Comparison of ENCODE assay signal across 8 cellular contexts in genomic region chr3:101676765-101677435, GRCh38. TPM values are rescaled to one million over a fixed set of nuclear protein-coding genes. Genes with fewer than 3 reads are reported as not detected.
DNase-seq lines count a peak whose midpoint lies in the region; ATAC-seq and TF ChIP-seq lines count a peak whose summit lies in the region.

A gene with protein sequence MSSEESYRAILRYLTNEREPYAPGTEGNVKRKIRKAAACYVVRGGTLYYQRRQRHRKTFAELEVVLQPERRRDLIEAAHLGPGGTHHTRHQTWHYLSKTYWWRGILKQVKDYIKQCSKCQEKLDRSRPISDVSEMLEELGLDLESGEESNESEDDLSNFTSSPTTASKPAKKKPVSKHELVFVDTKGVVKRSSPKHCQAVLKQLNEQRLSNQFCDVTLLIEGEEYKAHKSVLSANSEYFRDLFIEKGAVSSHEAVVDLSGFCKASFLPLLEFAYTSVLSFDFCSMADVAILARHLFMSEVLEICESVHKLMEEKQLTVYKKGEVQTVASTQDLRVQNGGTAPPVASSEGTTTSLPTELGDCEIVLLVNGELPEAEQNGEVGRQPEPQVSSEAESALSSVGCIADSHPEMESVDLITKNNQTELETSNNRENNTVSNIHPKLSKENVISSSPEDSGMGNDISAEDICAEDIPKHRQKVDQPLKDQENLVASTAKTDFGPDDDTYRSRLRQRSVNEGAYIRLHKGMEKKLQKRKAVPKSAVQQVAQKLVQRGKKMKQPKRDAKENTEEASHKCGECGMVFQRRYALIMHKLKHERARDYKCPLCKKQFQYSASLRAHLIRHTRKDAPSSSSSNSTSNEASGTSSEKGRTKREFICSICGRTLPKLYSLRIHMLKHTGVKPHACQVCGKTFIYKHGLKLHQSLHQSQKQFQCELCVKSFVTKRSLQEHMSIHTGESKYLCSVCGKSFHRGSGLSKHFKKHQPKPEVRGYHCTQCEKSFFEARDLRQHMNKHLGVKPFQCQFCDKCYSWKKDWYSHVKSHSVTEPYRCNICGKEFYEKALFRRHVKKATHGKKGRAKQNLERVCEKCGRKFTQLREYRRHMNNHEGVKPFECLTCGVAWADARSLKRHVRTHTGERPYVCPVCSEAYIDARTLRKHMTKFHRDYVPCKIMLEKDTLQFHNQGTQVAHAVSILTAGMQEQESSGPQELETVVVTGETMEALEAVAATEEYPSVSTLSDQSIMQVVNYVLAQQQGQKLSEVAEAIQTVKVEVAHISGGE (minus strand): TSS chr3:101677132. CDS start chr3:101676914, 218 bp downstream.

- intact Hi-C loops in left ventricle myocardium inferior (cut with micrococcal nuclease) = no loop called here

- H3K4me3 ChIP-seq in Peyer's patch (peak within 1 kb of the TSS; percentile 77 to 98 (median 94)), left ventricle myocardium inferior (peak within 1 kb of the TSS; percentile 93)

- no peaks in the 10 kb centered on the region for H3K27me3 ChIP-seq in Peyer's patch
- H3K27me3 ChIP-seq in left ventricle myocardium inferior (ENCODE audit: low read depth) = no peaks in the 10 kb centered on the region

- TF ChIP-seq CTCF in GM12872 (IDR thresholded peaks at IDR 0.05; ENCODE audit: insufficient read depth, low read depth, low read length) (0 out of 3 replicates have a peak, but pooled peaks have one; percentile 20), Peyer's patch (IDR thresholded peaks at IDR 0.05) (peak in 3 of 6 experiments; percentile 34 to 44 (median 44)), left ventricle myocardium inferior (IDR thresholded peaks at IDR 0.05; ENCODE audit: borderline replicate concordance) (peak; percentile 54)

- H3K9me3 ChIP-seq in Peyer's patch (no peaks in the 10 kb centered on the region), left ventricle myocardium inferior (replicated peaks) (no peaks in the 10 kb centered on the region)

- DNase-seq in Peyer's patch (peak; percentile 99 to 100 (median 100)), left ventricle myocardium inferior (peak; percentile 100), renal cortical epithelial cell (ENCODE audit: low read depth) (peak; percentile 99), NCI-H510A (lab: John Stamatoyannopoulos, UW) (no peak), NCI-H82 (lab: John Stamatoyannopoulos, UW) (no peak)
- DNase-seq in activated naive CD8-positive, alpha-beta T cell treated with anti-CD3 and anti-CD28 coated beads, Interleukin-2, amount 50 U/mL, for 24 hours = peak; percentile 100

- peaks cover 2% of the 10 kb centered on the region for H3K27me3 Mint-ChIP-seq in activated naive CD8-positive, alpha-beta T cell treated with anti-CD3 and anti-CD28 coated beads, Interleukin-2, amount 50 U/mL, for 24 hours

- peaks cover 3 to 18% (median 6%) of the 10 kb centered on the region in 4 donors for H3K4me1 ChIP-seq in Peyer's patch
- H3K4me1 ChIP-seq in left ventricle myocardium inferior = peaks cover 54% of the 10 kb centered on the region

- H3K4me1 Mint-ChIP-seq in activated naive CD8-positive, alpha-beta T cell treated with anti-CD3 and anti-CD28 coated beads, Interleukin-2, amount 50 U/mL, for 24 hours = peaks cover 55% of the 10 kb centered on the region

- H3K36me3 ChIP-seq in Peyer's patch (peaks cover 0 to 25% (median 0%) of the 10 kb centered on the region in 3 donors), left ventricle myocardium inferior (peaks cover 25% of the 10 kb centered on the region)

- ATAC-seq in HG02642 (IDR thresholded peaks at IDR 0.05; ENCODE audit: poor library complexity, unreplicated experiment) = peak; percentile 64
- peak; percentile 72 for ATAC-seq in activated naive CD8-positive, alpha-beta T cell treated with anti-CD3 and anti-CD28 coated beads, Interleukin-2, amount 50 U/mL, for 24 hours

- peak within 1 kb of the TSS; percentile 96 for H3K27ac Mint-ChIP-seq in activated naive CD8-positive, alpha-beta T cell treated with anti-CD3 and anti-CD28 coated beads, Interleukin-2, amount 50 U/mL, for 24 hours

- H3K4me3 Mint-ChIP-seq in activated naive CD8-positive, alpha-beta T cell treated with anti-CD3 and anti-CD28 coated beads, Interleukin-2, amount 50 U/mL, for 24 hours = peak within 1 kb of the TSS; percentile 97

- H3K9me3 Mint-ChIP-seq in activated naive CD8-positive, alpha-beta T cell treated with anti-CD3 and anti-CD28 coated beads, Interleukin-2, amount 50 U/mL, for 24 hours = no peaks in the 10 kb centered on the region

- peaks cover 57% of the 10 kb centered on the region for H3K36me3 Mint-ChIP-seq in activated naive CD8-positive, alpha-beta T cell treated with anti-CD3 and anti-CD28 coated beads, Interleukin-2, amount 50 U/mL, for 24 hours (ENCODE audit: low read depth)

- TF ChIP-seq POLR2A in Peyer's patch (IDR thresholded peaks at IDR 0.05) = peak; percentile 59 to 84

- H3K27ac ChIP-seq in Peyer's patch = peak within 1 kb of the TSS; percentile 95 to 100 (median 98)
- peak within 1 kb of the TSS; percentile 99 for H3K27ac ChIP-seq in left ventricle myocardium inferior (replicated peaks)

RNA-seq across cellular contexts. Expression of the gene that starts here (rescaled TPM):
- 10 to 100 TPM; 15.5 to 25.5 (median 22.9) TPM for total RNA-seq in Peyer's patch
- total RNA-seq in left ventricle myocardium inferior = 10.3 TPM
- 26.0 and 26.9 TPM in 2 replicates for total RNA-seq in renal cortical epithelial cell

Comparison
In these comparisons a context has a peak if more than half of its experiments do, and no peak if none do; other contexts are left out.
1. DNase-seq: peak in Peyer's patch (3 of 3), activated naive CD8-positive, alpha-beta T cell treated with anti-CD3 and anti-CD28 coated beads, Interleukin-2, amount 50 U/mL, for 24 hours (single experiment), left ventricle myocardium inferior (single experiment) and renal cortical epithelial cell (single experiment); none in NCI-H510A (single experiment) and NCI-H82 (single experiment).